In the genomic region with DNA sequence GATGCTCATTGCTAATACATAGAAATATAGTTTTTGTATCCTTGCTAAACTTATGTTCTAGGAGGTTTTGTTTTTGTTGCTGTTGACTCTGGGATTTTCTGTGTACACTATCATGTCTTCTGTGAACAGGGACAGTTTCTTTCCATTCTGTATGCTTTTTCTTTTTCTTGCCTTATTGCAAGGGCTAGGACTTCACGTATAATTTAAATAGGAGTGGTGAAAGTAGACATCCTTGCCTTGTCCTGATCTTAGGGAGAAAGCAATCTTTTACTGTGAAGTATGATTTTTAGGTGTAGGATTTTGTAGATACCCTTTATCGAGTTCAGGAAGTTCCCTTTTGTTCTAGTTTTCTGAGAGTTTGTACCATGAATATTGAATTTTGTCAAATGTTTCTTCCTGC, we compare ENCODE assay signal across 1 cellular context.
TF ChIP-seq lines count a peak whose summit lies in the region.

No MANE protein-coding gene starts in this region.

TF ChIP-seq in K562, 482 proteins besides CTCF, POLR2A, EP300 and RAD21:
- no peak for TF ChIP-seq ZNF347 (CRISPR knock-in tag; IDR thresholded peaks at IDR 0.05; ENCODE audit: low read depth)
- TF ChIP-seq RBM25 (IDR thresholded peaks at IDR 0.05; ENCODE audit: low read depth, low read length, severe bottlenecking) = peak; percentile 62
- 0 out of 4 replicates have a peak, but pooled peaks of 1 of the 2 experiments have one; percentile 7 for TF ChIP-seq KDM1A (IDR thresholded peaks at IDR 0.05)
TF ChIP-seq in K562: peak in this region for 2.
